ENCODE assay signal across 23 cellular contexts in the genomic region with DNA sequence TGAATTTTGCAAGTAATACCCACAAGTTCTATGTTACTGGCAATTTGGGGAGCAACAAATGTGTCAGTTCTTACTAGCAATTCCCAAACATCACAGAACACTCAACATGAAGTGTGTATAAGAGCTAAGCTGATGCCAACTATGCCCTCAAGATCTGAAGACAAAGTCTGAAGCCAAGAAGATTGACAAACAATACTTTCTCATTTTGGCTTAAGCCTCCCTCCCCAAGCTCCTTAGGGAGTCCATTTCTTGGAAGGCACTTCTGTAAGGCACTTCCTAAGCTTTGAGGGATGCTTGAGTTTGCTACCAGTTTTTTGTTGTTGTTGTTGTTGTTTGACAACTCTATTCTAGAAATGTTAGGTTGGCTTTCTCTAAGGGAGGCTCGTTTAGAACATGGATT.
"Had no signal": no experiment of that assay in that cellular context is flagged by ENCODE, and none has a peak within 500 bp of the region (broad histone marks: within the 10 kb centered on the region; RNA-seq: fewer than 3 reads in every experiment).

No MANE protein-coding gene starts in this region.

- H3K27me3 ChIP-seq: right lobe of liver, vagina had no signal

- H3K9me3 ChIP-seq: neutrophil, psoas muscle, right lobe of liver, sigmoid colon, stomach, tibial artery, transverse colon, vagina had no signal

- DNase-seq: naive thymus-derived CD8-positive, alpha-beta T cell; nephron progenitor cell; nucleus accumbens; posterior cingulate gyrus; psoas muscle; right cardiac atrium; right lobe of liver; sigmoid colon; small intestine; stimulated activated CD4-positive, alpha-beta T cell treated with anti-CD3 and anti-CD28 coated beads, Interleukin-15, amount 100 ng/mL, for 24 hours; stimulated activated CD4-positive, alpha-beta T cell treated with anti-CD3 and anti-CD28 coated beads, Interleukin-2, amount 100 ng/mL, for 24 hours; stimulated activated CD4-positive, alpha-beta T cell treated with anti-CD3 and anti-CD28 coated beads, Interleukin-2, amount 100 ng/mL, for 48 hours; stimulated activated CD4-positive, alpha-beta T cell treated with anti-CD3 and anti-CD28 coated beads, Interleukin-4, amount 100 ng/mL, for 24 hours; stimulated activated naive B cell treated with anti-CD40 and anti-IgM and Interleukin-4, amounts not matched to agents 10 μg/mL and 1 μg/mL and 100 μg/mL, for 72 hours; stimulated activated naive CD4-positive, alpha-beta T cell treated with Interleukin-2 at 50 U/mL for 16 hours; stomach; tibial artery; transverse colon had no signal

- H3K36me3 ChIP-seq: neutrophil, right lobe of liver, sigmoid colon, stomach, tibial artery, transverse colon, vagina had no signal

- H3K4me1 ChIP-seq: parathyroid adenoma, psoas muscle, right lobe of liver, tibial artery, transverse colon, vagina had no signal

- H3K4me3 ChIP-seq: psoas muscle, right lobe of liver, sigmoid colon, stomach, tibial artery, transverse colon, vagina had no signal

- ATAC-seq: naive thymus-derived CD8-positive, alpha-beta T cell; natural killer cell treated with Interleukin-12 subunit alpha and Interleukin-12 subunit beta and Interleukin-15 and Interleukin-18, amount 100 ng/mL, for 72 hours; psoas muscle; right cardiac atrium; right lobe of liver; stimulated activated effector memory CD8-positive, alpha-beta T cell treated with anti-CD3 and anti-CD28 coated beads, Interleukin-12 subunit alpha, Interleukin-12 subunit beta, amount 100 ng/mL, for 72 hours; stimulated activated naive B cell treated with anti-CD40 and anti-IgM and Interleukin-4, amounts not matched to agents 10 μg/mL and 1 μg/mL and 100 μg/mL, for 72 hours had no signal

- H3K27ac ChIP-seq: neutrophil, parathyroid adenoma, psoas muscle, right lobe of liver, sigmoid colon, stomach, tibial artery, transverse colon, vagina had no signal
